ENCODE assay signal across 14 cellular contexts in genomic region chr1:94905207-94905606, GRCh38. TPM values are rescaled to one million over a fixed set of nuclear protein-coding genes. Genes with fewer than 3 reads are reported as not detected.
A peak's percentile ranks its signal among the peaks of the same experiment; 100 is the strongest.
DNase-seq lines count a peak whose midpoint lies in the region; FAIRE-seq and TF ChIP-seq lines count a peak whose summit lies in the region.
"Had no signal": no experiment of that assay in that cellular context is flagged by ENCODE, and none has a peak within 500 bp of the region (broad histone marks: within the 10 kb centered on the region; RNA-seq: fewer than 3 reads in every experiment).

No MANE protein-coding gene starts in this region.

- H2AFZ ChIP-seq in H9 (ENCODE audit: low read length) (no peak overlapping the region), astrocyte (ENCODE audit: low read depth, low read length) (no peak overlapping the region), trophoblast cell (ENCODE audit: insufficient read depth, low read length, poor library complexity) (no peak overlapping the region)

- no peak overlapping the region for H3K27ac ChIP-seq in H9 (ENCODE audit: insufficient read length, low read depth, low read length)
- no peak overlapping the region for H3K27ac ChIP-seq in astrocyte (ENCODE audit: low read depth, low read length)
- H3K27ac ChIP-seq in trophoblast cell (ENCODE audit: low read depth, low read length): no peak overlapping the region
- H3K27ac ChIP-seq in vagina: peak overlapping the region; percentile 11
- H3K27ac ChIP-seq: A549 had no signal

- peaks cover 13% of the 10 kb centered on the region for H3K79me1 ChIP-seq in H9 (ENCODE audit: insufficient read depth, low read depth, low read length, poor library complexity, severe bottlenecking)
- H3K79me1 ChIP-seq in trophoblast cell (ENCODE audit: low read length): no peaks in the 10 kb centered on the region

- H3K4ac ChIP-seq in H9 (ENCODE audit: low read depth, low read length): no peak overlapping the region
- peak overlapping the region; percentile 88 for H3K4ac ChIP-seq in trophoblast cell (ENCODE audit: low read depth, low read length)

- H3K4me2 ChIP-seq in H9 (ENCODE audit: insufficient read depth, insufficient read length, low read length) (no peak overlapping the region), astrocyte (ENCODE audit: low read length) (peak overlapping the region; percentile 14), trophoblast cell (ENCODE audit: low read length) (no peak overlapping the region)
- H3K4me2 ChIP-seq: A549 had no signal

- no peaks in the 10 kb centered on the region for H3K23me2 ChIP-seq in H9 (ENCODE audit: insufficient read length, low read depth, low read length, poor library complexity, severe bottlenecking)

- H3K4me1 Mint-ChIP-seq in H9 (peaks cover 32 to 34% of the 10 kb centered on the region in 2 experiments), astrocyte (ENCODE audit: low read depth, unreplicated experiment) (peaks cover 62% of the 10 kb centered on the region)
- H3K4me1 Mint-ChIP-seq: CD14-positive monocyte; CD8-positive, alpha-beta memory T cell had no signal

- H4K8ac ChIP-seq in H9 (replicated peaks; ENCODE audit: insufficient read length, low read depth, low read length) (no peak overlapping the region), trophoblast cell (ENCODE audit: low read depth, low read length) (no peak overlapping the region)

- H3T11ph ChIP-seq in H9 (ENCODE audit: low read length): no peak overlapping the region

- H3K14ac ChIP-seq in H9 (ENCODE audit: insufficient read depth, low read length): no peak overlapping the region
- H3K14ac ChIP-seq in trophoblast cell (ENCODE audit: low read length): no peak overlapping the region

- H3K4me1 ChIP-seq in H9 (ENCODE audit: insufficient read depth, low read length): peaks cover 10% of the 10 kb centered on the region
- H3K4me1 ChIP-seq in astrocyte (ENCODE audit: insufficient read depth, low read length): peaks cover 35% of the 10 kb centered on the region
- H3K4me1 ChIP-seq in trophoblast cell (ENCODE audit: control insufficient read depth in 1 of 2, insufficient read depth in 2 of 2, low read length in 2 of 2): peaks cover 10 to 19% of the 10 kb centered on the region in 2 experiments
- H3K4me1 ChIP-seq in vagina: peaks cover 53% of the 10 kb centered on the region
- H3K4me1 ChIP-seq: Caco-2 had no signal

- no peaks in the 10 kb centered on the region for H3K27me3 ChIP-seq in H9 (ENCODE audit: insufficient read depth, low read length)
- H3K27me3 ChIP-seq in astrocyte (ENCODE audit: insufficient read depth, low read length): no peaks in the 10 kb centered on the region
- no peaks in the 10 kb centered on the region for H3K27me3 ChIP-seq in trophoblast cell (ENCODE audit: insufficient read depth, low read length)
- no peaks in the 10 kb centered on the region for H3K27me3 ChIP-seq in vagina

- H2BK5ac ChIP-seq in H9 (ENCODE audit: insufficient read length, low read length) (no peak overlapping the region), trophoblast cell (ENCODE audit: low read depth, low read length, poor library complexity) (no peak overlapping the region)

- H3K9me3 Mint-ChIP-seq in H9: no peaks in the 10 kb centered on the region
- no peaks in the 10 kb centered on the region for H3K9me3 Mint-ChIP-seq in astrocyte (ENCODE audit: unreplicated experiment)
- H3K9me3 Mint-ChIP-seq: CD8-positive, alpha-beta memory T cell had no signal

- H3K9me3 ChIP-seq in H9 (ENCODE audit: control insufficient read depth, low read depth, low read length): no peaks in the 10 kb centered on the region
- H3K9me3 ChIP-seq in astrocyte (ENCODE audit: insufficient read depth, low read depth, low read length): no peaks in the 10 kb centered on the region
- H3K9me3 ChIP-seq in trophoblast cell (ENCODE audit: insufficient read depth, low read depth, low read length): no peaks in the 10 kb centered on the region
- H3K9me3 ChIP-seq in vagina: no peaks in the 10 kb centered on the region
- H3K9me3 ChIP-seq: A549, Caco-2 had no signal

- H3K36me3 Mint-ChIP-seq in H9 (ENCODE audit: insufficient read depth in 1 of 3, low read depth in 3 of 3) (peaks cover 26 to 57% (median 47%) of the 10 kb centered on the region in 3 experiments), astrocyte (ENCODE audit: low read depth, unreplicated experiment) (peaks cover 30% of the 10 kb centered on the region)
- H3K36me3 Mint-ChIP-seq: CD14-positive monocyte had no signal

- H3K79me2 ChIP-seq in H9 (ENCODE audit: insufficient read depth, low read length) (peaks cover 33% of the 10 kb centered on the region), astrocyte (ENCODE audit: insufficient read depth, low read length) (peaks cover 95% of the 10 kb centered on the region), trophoblast cell (ENCODE audit: control insufficient read depth, insufficient read depth, low read length, poor library complexity) (peaks cover 21% of the 10 kb centered on the region)

- no peak overlapping the region for H4K5ac ChIP-seq in H9 (ENCODE audit: insufficient read length, low read depth, low read length)

- H2BK120ac ChIP-seq in H9 (ENCODE audit: low read depth, low read length, poor library complexity, severe bottlenecking) (no peak overlapping the region), trophoblast cell (ENCODE audit: insufficient read depth, low read length, poor library complexity) (no peak overlapping the region)

- H3K27me3 Mint-ChIP-seq in H9 (ENCODE audit: low read depth) (no peaks in the 10 kb centered on the region), astrocyte (ENCODE audit: low read depth, unreplicated experiment) (no peaks in the 10 kb centered on the region)

- WGBS in H9 (ENCODE audit: extremely low coverage, insufficient read length, low lambda C conversion rate): no CpG with 5 or more reads among the region's 4 CpGs
- no CpG with 5 or more reads among the region's 4 CpGs for WGBS in trophoblast cell (ENCODE audit: extremely low coverage, insufficient coverage, insufficient read length)

- H3K27ac Mint-ChIP-seq in H9: peak overlapping the region in 2 of 3 experiments; percentile 17 to 25; a peak in 1 of 7 replicates
- no peak overlapping the region for H3K27ac Mint-ChIP-seq in astrocyte (ENCODE audit: unreplicated experiment)
- H3K27ac Mint-ChIP-seq: CD8-positive, alpha-beta memory T cell had no signal

- no peak overlapping the region for H2BK20ac ChIP-seq in H9 (ENCODE audit: low read depth, low read length, poor library complexity, severe bottlenecking)

- no peak overlapping the region for H3K9ac ChIP-seq in H9 (ENCODE audit: extremely low read depth, insufficient read length, low read length)
- no peak overlapping the region for H3K9ac ChIP-seq in astrocyte (ENCODE audit: low read length)
- H3K9ac ChIP-seq in trophoblast cell (ENCODE audit: low read length): no peak overlapping the region

- H3K36me3 ChIP-seq in astrocyte (ENCODE audit: insufficient read depth, low read length) (peaks cover 44% of the 10 kb centered on the region), trophoblast cell (ENCODE audit: control insufficient read depth in 1 of 2, insufficient read depth in 2 of 2, low read length in 2 of 2) (peaks cover 15 to 16% of the 10 kb centered on the region in 2 experiments), vagina (peaks cover 0 to 22% of the 10 kb centered on the region in 2 donors)

- no peak for TF ChIP-seq POLR2A in vagina (IDR thresholded peaks at IDR 0.05)

- H3K23ac ChIP-seq in H9 (ENCODE audit: insufficient read length, low read depth, low read length): no peak overlapping the region
- H3K23ac ChIP-seq in trophoblast cell (ENCODE audit: low read length): no peak overlapping the region

- H3K18ac ChIP-seq in H9 (ENCODE audit: insufficient read length, low read depth, low read length) (no peak overlapping the region), trophoblast cell (ENCODE audit: low read length) (no peak overlapping the region)

- H4K91ac ChIP-seq in H9 (ENCODE audit: insufficient read length, low read depth, low read length): no peak overlapping the region
- H4K91ac ChIP-seq in trophoblast cell (ENCODE audit: low read depth, low read length): no peak overlapping the region

- no peak overlapping the region for H3K4me3 Mint-ChIP-seq in H9
- no peak overlapping the region for H3K4me3 Mint-ChIP-seq in astrocyte (ENCODE audit: unreplicated experiment)
- H3K4me3 Mint-ChIP-seq: CD14-positive monocyte; CD8-positive, alpha-beta memory T cell had no signal

- FAIRE-seq in astrocyte (lab: Jason Lieb, UNC): no peak
- FAIRE-seq: A549, HTR-8/SVneo had no signal

- intact Hi-C loops in vagina (cut with DNase I): no loop called here

- no peak overlapping the region for H2BK12ac ChIP-seq in H9 (ENCODE audit: insufficient read length, low read depth, low read length)
- H2BK12ac ChIP-seq in trophoblast cell (ENCODE audit: low read length): no peak overlapping the region

- no peak overlapping the region for H4K12ac ChIP-seq in trophoblast cell (ENCODE audit: low read depth, low read length)

- no peak overlapping the region for H2AK5ac ChIP-seq in H9 (ENCODE audit: insufficient read length, low read length)
- no peak overlapping the region for H2AK5ac ChIP-seq in trophoblast cell (ENCODE audit: low read length)

- no peaks in the 10 kb centered on the region for H4K20me1 ChIP-seq in H9 (ENCODE audit: control insufficient read depth, insufficient read depth, insufficient read length)
- H4K20me1 ChIP-seq in astrocyte (ENCODE audit: insufficient read depth, low read length): peaks cover 90% of the 10 kb centered on the region

- no peak for TF ChIP-seq CTCF in H9 (conservative IDR thresholded peaks at IDR 0.05)
- no peak for TF ChIP-seq CTCF in astrocyte (IDR thresholded peaks at IDR 0.05; ENCODE audit: insufficient read depth, low read depth, low read length)
- TF ChIP-seq CTCF in vagina (IDR thresholded peaks at IDR 0.05): no peak

- H3K4me3 ChIP-seq in astrocyte (ENCODE audit: insufficient read depth, low read depth, low read length) (no peak overlapping the region), trophoblast cell (ENCODE audit: low read depth, low read length) (no peak overlapping the region), vagina (no peak overlapping the region)
- H3K4me3 ChIP-seq: A549 had no signal

- H2BK15ac ChIP-seq in H9 (ENCODE audit: low read depth, low read length): no peak overlapping the region

- no peak overlapping the region for H3K56ac ChIP-seq in H9 (ENCODE audit: insufficient read length, low read depth, low read length)

- DNase-seq in H9: no peak
- no peak for DNase-seq in astrocyte (ENCODE audit: low read depth)
- DNase-seq in trophoblast cell: no peak
- DNase-seq in vagina (ENCODE audit: extremely low spot score in 2 of 2): no peak
- no peak for DNase-seq in activated naive CD4-positive, alpha-beta T cell (lab: John Stamatoyannopoulos, UW)
- DNase-seq in DMS 273 treated with DMSO at 0.1 percent for 48 hours (lab: John Stamatoyannopoulos, UW): no peak
- no peak for DNase-seq in ureter (ENCODE audit: low spot score)
- DNase-seq: Caco-2; CD8-positive, alpha-beta memory T cell; DMS53; GF-D8 had no signal

RNA-seq across cellular contexts. Expression of gene CNN3, which starts 21.7 kb away (rescaled TPM):
- 265 and 279 TPM in 2 replicates for total RNA-seq in H9 (2021)
- total RNA-seq in astrocyte: 515 and 538 TPM in 2 replicates
- polyA plus RNA-seq in trophoblast cell (2013): 202 and 212 TPM in 2 replicates
- total RNA-seq in vagina: 250 TPM
- total RNA-seq in ureter: 208 TPM
